In the genomic region with DNA sequence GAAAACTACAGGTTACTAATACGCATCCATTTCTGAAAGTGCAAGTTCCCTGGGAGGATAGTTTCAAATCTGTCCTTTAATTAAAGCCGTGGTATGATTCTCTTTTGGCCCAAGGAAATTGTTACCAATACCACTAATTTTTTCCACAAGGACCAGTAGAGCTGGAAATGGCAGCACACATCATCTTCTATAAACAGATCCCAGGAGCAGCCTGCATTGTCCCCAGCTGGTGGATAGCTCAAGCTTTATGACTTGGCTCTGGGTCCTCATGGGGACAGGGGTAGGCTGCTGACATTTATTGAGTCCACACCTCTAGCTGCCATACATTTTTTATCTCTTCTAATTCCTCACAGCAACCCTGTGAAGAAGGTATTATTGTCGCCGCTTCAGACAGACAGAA, we compare ENCODE assay signal across 19 cellular contexts. TPM values are rescaled to one million over a fixed set of nuclear protein-coding genes. Genes with fewer than 3 reads are reported as not detected.
"Had no signal": no experiment of that assay in that cellular context is flagged by ENCODE, and none has a peak within 500 bp of the region (broad histone marks: within the 10 kb centered on the region; RNA-seq: fewer than 3 reads in every experiment).

No MANE protein-coding gene starts in this region.

- H3K27ac ChIP-seq: ascending aorta, prostate gland, sigmoid colon, thyroid gland had no signal

- ATAC-seq: stimulated activated memory B cell treated with anti-CD40 and anti-IgM and Interleukin-4, amounts not matched to agents 10 μg/mL and 1 μg/mL and 100 μg/mL, for 72 hours had no signal

- DNase-seq: activated CD4-positive, alpha-beta T cell treated with anti-CD3 and anti-CD28 coated beads, Interleukin-2, amount 50 U/mL, for 1 hour; activated CD8-positive, alpha-beta memory T cell treated with anti-CD3 and anti-CD28 coated beads for 24 hours; activated naive CD4-positive, alpha-beta T cell treated with anti-CD3 and anti-CD28 coated beads for 36 hours; sigmoid colon; stimulated activated CD4-positive, alpha-beta T cell treated with anti-CD3 and anti-CD28 coated beads, Interleukin-12 subunit alpha, Interleukin-12 subunit beta, amount 100 ng/mL, for 4 hours; SW 1271; thyroid gland had no signal

- H3K36me3 Mint-ChIP-seq: stimulated activated memory B cell treated with anti-CD40 and anti-IgM and Interleukin-4, amounts not matched to agents 10 μg/mL and 1 μg/mL and 100 μg/mL, for 72 hours had no signal

- H3K9me3 ChIP-seq: ascending aorta, prostate gland, sigmoid colon, thyroid gland had no signal

- H3K4me3 Mint-ChIP-seq: activated naive CD4-positive, alpha-beta T cell treated with anti-CD3 and anti-CD28 coated beads for 36 hours; activated T-helper 1 cell treated with anti-CD3 and anti-CD28 coated beads, Interleukin-12 subunit alpha, Interleukin-12 subunit beta, Interleukin-2, Interleukin-4 antibody, amounts not matched to agents 30 ng/mL and 10 ng/mL and 1 ng/mL, durations not matched to agents 14 hours and 24 hours and 36 hours; stimulated activated memory B cell treated with anti-CD40 and anti-IgM and Interleukin-4, amounts not matched to agents 10 μg/mL and 1 μg/mL and 100 μg/mL, for 72 hours had no signal

- H3K9me3 Mint-ChIP-seq: activated naive CD4-positive, alpha-beta T cell treated with anti-CD3 and anti-CD28 coated beads for 36 hours; activated T-helper 1 cell treated with anti-CD3 and anti-CD28 coated beads, Interleukin-12 subunit alpha, Interleukin-12 subunit beta, Interleukin-2, Interleukin-4 antibody, amounts not matched to agents 30 ng/mL and 10 ng/mL and 1 ng/mL, durations not matched to agents 14 hours and 24 hours and 36 hours; stimulated activated memory B cell treated with anti-CD40 and anti-IgM and Interleukin-4, amounts not matched to agents 10 μg/mL and 1 μg/mL and 100 μg/mL, for 72 hours had no signal

- H3K27ac Mint-ChIP-seq: activated naive CD4-positive, alpha-beta T cell treated with anti-CD3 and anti-CD28 coated beads for 36 hours; activated T-helper 1 cell treated with anti-CD3 and anti-CD28 coated beads, Interleukin-12 subunit alpha, Interleukin-12 subunit beta, Interleukin-2, Interleukin-4 antibody, amounts not matched to agents 30 ng/mL and 10 ng/mL and 1 ng/mL, durations not matched to agents 14 hours and 24 hours and 36 hours; stimulated activated memory B cell treated with anti-CD40 and anti-IgM and Interleukin-4, amounts not matched to agents 10 μg/mL and 1 μg/mL and 100 μg/mL, for 72 hours had no signal

- H3K4me1 ChIP-seq: prostate gland had no signal

- H3K36me3 ChIP-seq: ascending aorta, prostate gland, sigmoid colon, thyroid gland had no signal

- H3K4me3 ChIP-seq: ascending aorta, prostate gland, sigmoid colon, thyroid gland had no signal

RNA-seq across cellular contexts. Expression of a gene that starts 35.8 kb away (rescaled TPM):
- total RNA-seq: activated naive CD4-positive, alpha-beta T cell treated with anti-CD3 and anti-CD28 coated beads for 36 hours; activated T-helper 1 cell treated with anti-CD3 and anti-CD28 coated beads, Interleukin-12 subunit alpha, Interleukin-12 subunit beta, Interleukin-2, Interleukin-4 antibody, amounts not matched to agents 30 ng/mL and 10 ng/mL and 1 ng/mL, durations not matched to agents 14 hours and 24 hours and 36 hours; ascending aorta; bronchial epithelial cell; fibroblast of villous mesenchyme; glomerular endothelial cell; kidney epithelial cell; liver; mesenteric fat pad; osteoblast; prostate gland; sigmoid colon; thyroid gland; urinary bladder had no signal

RNA-seq across cellular contexts. Expression of a gene that starts 45.0 kb away (rescaled TPM):
- total RNA-seq: activated naive CD4-positive, alpha-beta T cell treated with anti-CD3 and anti-CD28 coated beads for 36 hours; bronchial epithelial cell; fibroblast of villous mesenchyme; glomerular endothelial cell; kidney epithelial cell; liver; osteoblast; urinary bladder had no signal
